Comparison of ENCODE assay signal across 14 cellular contexts in the genomic region with DNA sequence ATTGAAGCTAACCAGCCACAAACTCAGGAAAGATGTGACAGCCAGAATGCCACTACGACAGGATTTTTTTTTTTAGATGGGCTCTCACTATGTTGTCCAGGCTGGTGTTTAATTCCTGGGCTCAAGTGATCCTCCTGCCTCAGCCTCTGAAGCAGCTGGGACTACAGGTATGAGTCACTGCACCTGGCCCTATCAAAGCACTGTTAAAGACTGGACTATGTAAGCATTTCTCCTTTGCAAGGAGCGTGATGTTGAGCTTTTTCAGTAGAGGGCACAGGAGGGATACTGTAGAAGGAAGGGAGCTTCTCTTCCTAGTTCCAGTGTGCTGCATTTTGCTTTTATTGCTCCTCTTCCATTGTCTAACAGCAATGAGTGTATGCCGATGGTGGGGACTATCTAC. TPM values are rescaled to one million over a fixed set of nuclear protein-coding genes. Genes with fewer than 3 reads are reported as not detected.
A peak's percentile ranks its signal among the peaks of the same experiment; 100 is the strongest.
DNase-seq lines count a peak whose midpoint lies in the region; ATAC-seq and TF ChIP-seq lines count a peak whose summit lies in the region.
"Had no signal": no experiment of that assay in that cellular context is flagged by ENCODE, and none has a peak within 500 bp of the region (broad histone marks: within the 10 kb centered on the region; RNA-seq: fewer than 3 reads in every experiment).

No MANE protein-coding gene starts in this region.

- H3K36me3 ChIP-seq in esophagus muscularis mucosa: no peaks in the 10 kb centered on the region
- H3K36me3 ChIP-seq: thyroid gland had no signal

- TF ChIP-seq EP300 in esophagus muscularis mucosa (IDR thresholded peaks at IDR 0.05): no peak

- H3K4me3 ChIP-seq in esophagus muscularis mucosa: no peak overlapping the region
- no peak overlapping the region for H3K4me3 ChIP-seq in dorsolateral prefrontal cortex
- H3K4me3 ChIP-seq: SK-N-MC, thyroid gland had no signal

- WGBS in esophagus muscularis mucosa: 69% methylated on average over 3 of the region's 3 CpGs

- ATAC-seq in GM19463 (IDR thresholded peaks at IDR 0.05; ENCODE audit: unreplicated experiment): no peak

- H3K27me3 ChIP-seq in esophagus muscularis mucosa (peaks cover 0 to 37% (median 0%) of the 10 kb centered on the region in 4 donors), dorsolateral prefrontal cortex (peaks cover 0 to 8% (median 0%) of the 10 kb centered on the region in 45 donors)
- H3K27me3 ChIP-seq: thyroid gland had no signal

- H3K9me3 ChIP-seq in esophagus muscularis mucosa: no peaks in the 10 kb centered on the region
- H3K9me3 ChIP-seq: thyroid gland had no signal

- DNase-seq in NCI-H2171 treated with DMSO at 0.1 percent for 48 hours (lab: John Stamatoyannopoulos, UW) (peak; percentile 19), NCI-H2171 (lab: John Stamatoyannopoulos, UW) (no peak), LHCN-M2 (ENCODE audit: low read depth) (peak; percentile 49), SHP77 treated with DMSO at 0.1 percent for 48 hours (lab: John Stamatoyannopoulos, UW) (peak; percentile 12), kidney tubule cell (ENCODE audit: low spot score) (peak; percentile 14), esophagus muscularis mucosa (ENCODE audit: extremely low spot score) (no peak), dorsolateral prefrontal cortex (no peak)
- DNase-seq: activated B cell treated with CpG ODN at 0.5 μM for 24 hours; activated T-cell treated with anti-CD3 and anti-CD28 coated beads, Interleukin-2, amount 50 U/mL, for 48 hours; midbrain; NCI-H1105 treated with DMSO at 0.1 percent for 48 hours; thyroid gland had no signal

- no peak for TF ChIP-seq CTCF in esophagus muscularis mucosa (IDR thresholded peaks at IDR 0.05)
- no peak for TF ChIP-seq CTCF in dorsolateral prefrontal cortex (IDR thresholded peaks at IDR 0.05 in 54 of 56, conservative IDR thresholded peaks at IDR 0.05 in 2 of 56; ENCODE audit: low read depth in 1 of 56, partially characterized antibody in 56 of 56)

- intact Hi-C loops in esophagus muscularis mucosa (cut with DNase I): no loop called here
- intact Hi-C loops in dorsolateral prefrontal cortex (cut with DNase I): no loop called here

- no peaks in the 10 kb centered on the region for H3K4me1 ChIP-seq in esophagus muscularis mucosa
- H3K4me1 ChIP-seq: thyroid gland had no signal

- no peak for TF ChIP-seq POLR2A in esophagus muscularis mucosa (IDR thresholded peaks at IDR 0.05; ENCODE audit: low read depth)

- no peak overlapping the region for H3K27ac ChIP-seq in esophagus muscularis mucosa (replicated peaks in 1 of 4)
- no peak overlapping the region for H3K27ac ChIP-seq in dorsolateral prefrontal cortex
- H3K27ac ChIP-seq: SK-N-MC, thyroid gland had no signal

RNA-seq across cellular contexts. Expression of a gene that starts 35.8 kb away (rescaled TPM):
- 5.5 and 5.7 TPM in 2 replicates for total RNA-seq in LHCN-M2 (2014; rRNA removed)
- 7.4 TPM for polyA plus RNA-seq in LHCN-M2 (2012)
- total RNA-seq in esophagus muscularis mucosa: 1 to 10 TPM; 1.7 to 3.5 (median 3.0) TPM
- 10 to 100 TPM in 12 of 120 experiments, 1 to 10 TPM in 108; 1.9 to 15.2 (median 6.9) TPM for total RNA-seq in dorsolateral prefrontal cortex

Comparison
In these comparisons a context has a peak if more than half of its experiments do, and no peak if none do; other contexts are left out.
1. DNase-seq: peak in NCI-H2171 treated with DMSO at 0.1 percent for 48 hours (single experiment), LHCN-M2 (single experiment), SHP77 treated with DMSO at 0.1 percent for 48 hours (single experiment) and kidney tubule cell (single experiment); none in NCI-H2171 (single experiment), esophagus muscularis mucosa (single experiment) and dorsolateral prefrontal cortex (0 of 10).